Comparison of ENCODE assay signal across 13 cellular contexts in the genomic region with DNA sequence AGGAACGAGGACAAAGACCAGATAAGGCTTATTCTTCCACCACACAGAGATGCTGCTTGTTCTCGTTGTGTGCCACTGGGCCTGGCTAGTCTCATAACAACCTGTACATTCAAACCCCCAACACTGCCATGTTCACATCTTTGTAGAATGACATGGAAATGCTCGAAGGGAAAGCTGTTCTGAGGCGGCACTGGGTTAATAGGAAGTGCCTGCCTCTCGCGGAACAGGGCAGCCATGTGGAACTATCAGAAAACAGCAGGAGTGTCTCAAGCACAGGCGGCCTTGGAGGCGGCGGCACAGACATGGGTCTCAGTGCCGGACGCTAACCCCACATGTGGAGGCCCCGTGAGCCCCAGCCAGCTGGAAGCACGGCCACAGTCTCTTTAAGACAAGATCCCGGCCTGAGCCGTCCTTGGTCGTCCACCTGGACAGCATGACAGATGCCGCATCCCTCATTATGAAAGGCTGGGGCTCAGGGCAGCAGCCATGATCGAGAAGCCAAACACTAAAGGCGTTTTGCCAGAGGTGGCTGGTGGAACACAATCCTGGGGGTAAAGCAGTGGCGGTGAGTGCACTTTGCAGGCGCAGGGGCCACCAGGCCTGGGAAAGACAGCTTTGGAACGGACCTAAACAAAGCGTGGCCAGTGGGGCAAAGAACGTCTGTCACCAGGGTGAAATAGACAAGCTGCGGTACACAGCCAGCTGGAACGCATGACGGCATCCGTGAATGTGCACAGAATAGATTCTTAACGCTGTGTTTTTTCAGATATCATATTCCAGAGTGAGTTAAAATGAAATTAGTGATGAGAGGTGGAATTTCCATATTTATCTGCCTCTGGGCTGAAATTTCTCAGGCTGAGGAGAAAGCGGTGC.
A peak's percentile ranks its signal among the peaks of the same experiment; 100 is the strongest.
DNase-seq lines count a peak whose midpoint lies in the region; TF ChIP-seq lines count a peak whose summit lies in the region.
"Had no signal": no experiment of that assay in that cellular context is flagged by ENCODE, and none has a peak within 500 bp of the region (broad histone marks: within the 10 kb centered on the region; RNA-seq: fewer than 3 reads in every experiment).

No MANE protein-coding gene starts in this region.

- H3K4me1 Mint-ChIP-seq in endothelial cell (ENCODE audit: unreplicated experiment), result peaks cover 16% of the 10 kb centered on the region
- H3K4me1 Mint-ChIP-seq in activated T-helper 1 cell treated with anti-CD3 and anti-CD28 coated beads, Interleukin-12 subunit alpha, Interleukin-12 subunit beta, Interleukin-2, Interleukin-4 antibody, amounts not matched to agents 30 ng/mL and 10 ng/mL and 1 ng/mL, durations not matched to agents 14 hours and 24 hours and 36 hours (ENCODE audit: low read depth), result peaks cover 16% of the 10 kb centered on the region

- H3K4me3 ChIP-seq in muscle layer of duodenum (ENCODE audit: low read depth in 1 of 2, low read length in 2 of 2), result peak overlapping the region; percentile 18 to 32
- peak overlapping the region in 1 of 4 donors; percentile 11 for H3K4me3 ChIP-seq in transverse colon
- H3K4me3 ChIP-seq: A549 had no signal

- H3K27me3 Mint-ChIP-seq in endothelial cell (ENCODE audit: unreplicated experiment), result no peaks in the 10 kb centered on the region
- peaks cover 3% of the 10 kb centered on the region for H3K27me3 Mint-ChIP-seq in activated T-helper 1 cell treated with anti-CD3 and anti-CD28 coated beads, Interleukin-12 subunit alpha, Interleukin-12 subunit beta, Interleukin-2, Interleukin-4 antibody, amounts not matched to agents 30 ng/mL and 10 ng/mL and 1 ng/mL, durations not matched to agents 14 hours and 24 hours and 36 hours (ENCODE audit: insufficient read depth)
- H3K27me3 Mint-ChIP-seq: central memory CD8-positive, alpha-beta T cell; IgD-negative memory B cell had no signal

- TF ChIP-seq CTCF in endothelial cell (IDR thresholded peaks at IDR 0.05; ENCODE audit: unreplicated experiment) (no peak), transverse colon (IDR thresholded peaks at IDR 0.05) (no peak)

- H3K27me3 ChIP-seq in muscle layer of duodenum (ENCODE audit: low read depth, low read length) (no peaks in the 10 kb centered on the region), transverse colon (no peaks in the 10 kb centered on the region)

- H3K36me3 ChIP-seq in muscle layer of duodenum (ENCODE audit: control insufficient read depth in 1 of 2, insufficient read depth in 2 of 2, low read length in 2 of 2) (no peaks in the 10 kb centered on the region), transverse colon (no peaks in the 10 kb centered on the region)

- no peaks in the 10 kb centered on the region for H3K9me3 Mint-ChIP-seq in endothelial cell (ENCODE audit: unreplicated experiment)
- H3K9me3 Mint-ChIP-seq in activated T-helper 1 cell treated with anti-CD3 and anti-CD28 coated beads, Interleukin-12 subunit alpha, Interleukin-12 subunit beta, Interleukin-2, Interleukin-4 antibody, amounts not matched to agents 30 ng/mL and 10 ng/mL and 1 ng/mL, durations not matched to agents 14 hours and 24 hours and 36 hours, result no peaks in the 10 kb centered on the region
- H3K9me3 Mint-ChIP-seq: central memory CD8-positive, alpha-beta T cell; IgD-negative memory B cell had no signal

- peak overlapping the region; percentile 30 for H3K27ac Mint-ChIP-seq in endothelial cell (ENCODE audit: unreplicated experiment)
- H3K27ac Mint-ChIP-seq in activated T-helper 1 cell treated with anti-CD3 and anti-CD28 coated beads, Interleukin-12 subunit alpha, Interleukin-12 subunit beta, Interleukin-2, Interleukin-4 antibody, amounts not matched to agents 30 ng/mL and 10 ng/mL and 1 ng/mL, durations not matched to agents 14 hours and 24 hours and 36 hours, result no peak overlapping the region

- H3K4me1 ChIP-seq in muscle layer of duodenum (ENCODE audit: control insufficient read depth in 1 of 2, insufficient read depth in 2 of 2, low read length in 2 of 2), result peaks cover 5 to 50% of the 10 kb centered on the region in 2 donors
- peaks cover 6 to 44% (median 30%) of the 10 kb centered on the region in 4 donors for H3K4me1 ChIP-seq in transverse colon
- H3K4me1 ChIP-seq: A549 had no signal

- no peak for TF ChIP-seq POLR2A in transverse colon (IDR thresholded peaks at IDR 0.05)

- no peak overlapping the region for H3K4me3 Mint-ChIP-seq in endothelial cell (ENCODE audit: unreplicated experiment)
- H3K4me3 Mint-ChIP-seq in activated T-helper 1 cell treated with anti-CD3 and anti-CD28 coated beads, Interleukin-12 subunit alpha, Interleukin-12 subunit beta, Interleukin-2, Interleukin-4 antibody, amounts not matched to agents 30 ng/mL and 10 ng/mL and 1 ng/mL, durations not matched to agents 14 hours and 24 hours and 36 hours, result no peak overlapping the region
- H3K4me3 Mint-ChIP-seq: central memory CD8-positive, alpha-beta T cell; IgD-negative memory B cell had no signal

- no peaks in the 10 kb centered on the region for H3K36me3 Mint-ChIP-seq in endothelial cell (ENCODE audit: low read depth, unreplicated experiment)
- peaks cover 17% of the 10 kb centered on the region for H3K36me3 Mint-ChIP-seq in activated T-helper 1 cell treated with anti-CD3 and anti-CD28 coated beads, Interleukin-12 subunit alpha, Interleukin-12 subunit beta, Interleukin-2, Interleukin-4 antibody, amounts not matched to agents 30 ng/mL and 10 ng/mL and 1 ng/mL, durations not matched to agents 14 hours and 24 hours and 36 hours (ENCODE audit: low read depth)

- DNase-seq in NCI-H146 (lab: John Stamatoyannopoulos, UW), result peak; percentile 23
- DNase-seq in NCI-H146 treated with DMSO at 0.1 percent for 48 hours (lab: John Stamatoyannopoulos, UW; ENCODE audit: unreplicated experiment), result no peak
- DNase-seq in endothelial cell (ENCODE audit: low spot score), result peak; percentile 34
- DNase-seq in transverse colon, result no peak
- DNase-seq in NCI-H2196 (lab: John Stamatoyannopoulos, UW; ENCODE audit: unreplicated experiment), result no peak
- no peak for DNase-seq in activated T-helper 1 cell treated with anti-CD3 and anti-CD28 coated beads, Interleukin-12 subunit alpha, Interleukin-12 subunit beta, Interleukin-2, Interleukin-4 antibody, amounts not matched to agents 30 ng/mL and 10 ng/mL and 1 ng/mL, durations not matched to agents 14 hours and 24 hours and 36 hours (ENCODE audit: low spot score)
- DNase-seq in GM03348 (ENCODE audit: low spot score), result no peak
- DNase-seq: NCI-H446, SW 1271 had no signal

- 80 to 92% methylated on average over 5 to 30 of the region's 30 CpGs for WGBS in transverse colon (ENCODE audit: low coverage in 1 of 2), 2 donors

- in situ Hi-C loops in transverse colon (cut with MboI; ENCODE audit: low pct_ligation_motif_present in 1 of 4, low pct_unique_long_range_greater_than_20kb in 1 of 4, low sequenced_read_pairs in 3 of 4), result no loop called here

- H3K27ac ChIP-seq in muscle layer of duodenum (ENCODE audit: low read length), result peak overlapping the region; percentile 58
- peak overlapping the region; percentile 77 to 84 (median 78) for H3K27ac ChIP-seq in transverse colon
- H3K27ac ChIP-seq: A549 had no signal

- no peak for TF ChIP-seq EP300 in transverse colon (IDR thresholded peaks at IDR 0.05; ENCODE audit: low read depth)

- intact Hi-C loops in transverse colon (cut with DNase I; ENCODE audit: low total_unique reads), result no loop called here
- intact Hi-C loops in activated T-helper 1 cell treated with anti-CD3 and anti-CD28 coated beads, Interleukin-12 subunit alpha, Interleukin-12 subunit beta, Interleukin-2, Interleukin-4 antibody, amounts not matched to agents 30 ng/mL and 10 ng/mL and 1 ng/mL, durations not matched to agents 14 hours and 24 hours and 36 hours (cut with micrococcal nuclease), result no loop called here

- H3K9me3 ChIP-seq in muscle layer of duodenum (ENCODE audit: control insufficient read depth in 1 of 2, low read length in 2 of 2) (no peaks in the 10 kb centered on the region), transverse colon (no peaks in the 10 kb centered on the region)
- H3K9me3 ChIP-seq: A549 had no signal

Comparison
In these comparisons a context has a peak if more than half of its experiments do, and no peak if none do; other contexts are left out.
1. DNase-seq: peak in NCI-H146 (single experiment) and endothelial cell (single experiment); none in NCI-H146 treated with DMSO at 0.1 percent for 48 hours (single experiment), transverse colon (single experiment), NCI-H2196 (single experiment), activated T-helper 1 cell treated with anti-CD3 and anti-CD28 coated beads, Interleukin-12 subunit alpha, Interleukin-12 subunit beta, Interleukin-2, Interleukin-4 antibody, amounts not matched to agents 30 ng/mL and 10 ng/mL and 1 ng/mL, durations not matched to agents 14 hours and 24 hours and 36 hours (single experiment) and GM03348 (single experiment).